Comparison of ENCODE assay signal across 21 cellular contexts in the genomic region with DNA sequence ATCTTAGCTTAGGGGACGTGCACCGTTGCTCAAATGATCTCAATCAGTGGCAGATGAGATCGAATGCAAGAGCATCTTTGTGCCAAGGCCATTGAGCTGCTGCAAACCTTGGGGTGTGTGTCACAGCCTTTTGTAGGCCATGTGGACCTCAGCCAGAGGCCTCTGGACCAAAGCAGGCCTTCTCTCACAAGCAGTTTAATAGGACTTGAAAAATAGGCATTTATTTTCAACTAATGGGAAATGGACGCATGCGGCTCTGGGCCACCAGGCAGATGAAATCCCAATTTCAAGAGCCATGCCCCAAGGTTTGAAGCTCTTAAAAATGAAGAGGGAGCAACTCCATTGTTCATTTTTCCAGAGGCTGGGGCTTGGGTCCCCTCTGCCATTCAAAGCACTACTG.
A peak's percentile ranks its signal among the peaks of the same experiment; 100 is the strongest.
DNase-seq lines count a peak whose midpoint lies in the region; ATAC-seq and TF ChIP-seq lines count a peak whose summit lies in the region.
"Had no signal": no experiment of that assay in that cellular context is flagged by ENCODE, and none has a peak within 500 bp of the region (broad histone marks: within the 10 kb centered on the region; RNA-seq: fewer than 3 reads in every experiment).

No MANE protein-coding gene starts in this region.

- DNase-seq in cerebellar cortex (ENCODE audit: low spot score), result peak; percentile 46
- DNase-seq in esophagus muscularis mucosa (ENCODE audit: extremely low spot score), result peak; percentile 12
- no peak for DNase-seq in nephron progenitor cell
- peak; percentile 3 for DNase-seq in ureter (ENCODE audit: low spot score)
- no peak for DNase-seq in esophagus squamous epithelium (lab: John Stamatoyannopoulos, UW)
- no peak for DNase-seq in prostate gland (ENCODE audit: low spot score)
- DNase-seq: Caco-2; CD4-positive, CD25-positive, alpha-beta regulatory T cell; DMS 273 treated with DMSO at 0.1 percent for 48 hours; GM23248; HCEC 1CT; NCI-H1694 treated with DMSO at 0.1 percent for 48 hours; NCI-H2081 treated with DMSO at 0.1 percent for 48 hours; NCI-H2171 treated with DMSO at 0.1 percent for 48 hours; NCI-H526 had no signal

- H3K9me3 ChIP-seq in esophagus muscularis mucosa (no peaks in the 10 kb centered on the region), esophagus squamous epithelium (no peaks in the 10 kb centered on the region), prostate gland (no peaks in the 10 kb centered on the region)
- H3K9me3 ChIP-seq: Caco-2, SJSA1 had no signal

- H3K4me1 Mint-ChIP-seq in nephron progenitor cell, result peaks cover 11% of the 10 kb centered on the region

- H3K27me3 ChIP-seq in esophagus muscularis mucosa, result no peaks in the 10 kb centered on the region
- no peaks in the 10 kb centered on the region for H3K27me3 ChIP-seq in esophagus squamous epithelium
- H3K27me3 ChIP-seq in prostate gland (replicated peaks; ENCODE audit: insufficient read depth), result no peaks in the 10 kb centered on the region
- H3K27me3 ChIP-seq: SJSA1 had no signal

- WGBS in esophagus muscularis mucosa, result 75% methylated on average over 5 of the region's 5 CpGs
- WGBS in esophagus squamous epithelium, 2 donors, result 81 to 88% methylated on average over 5 of the region's 5 CpGs
- 88% methylated on average over 5 of the region's 5 CpGs for WGBS in prostate gland

- no peak for TF ChIP-seq CTCF in esophagus muscularis mucosa (IDR thresholded peaks at IDR 0.05)
- TF ChIP-seq CTCF in nephron progenitor cell (IDR thresholded peaks at IDR 0.05), result no peak
- TF ChIP-seq CTCF in esophagus squamous epithelium (IDR thresholded peaks at IDR 0.05), result no peak
- TF ChIP-seq CTCF in prostate gland (IDR thresholded peaks at IDR 0.05), result no peak

- peak overlapping the region; percentile 60 for H3K27ac Mint-ChIP-seq in nephron progenitor cell
- H3K27ac Mint-ChIP-seq: CD4-positive, CD25-positive, alpha-beta regulatory T cell had no signal

- H3K27me3 Mint-ChIP-seq in nephron progenitor cell (ENCODE audit: low read depth, poor library complexity), result no peaks in the 10 kb centered on the region

- no peak for TF ChIP-seq POLR2A in esophagus muscularis mucosa (IDR thresholded peaks at IDR 0.05; ENCODE audit: low read depth)
- no peak for TF ChIP-seq POLR2A in esophagus squamous epithelium (IDR thresholded peaks at IDR 0.05)
- no peak for TF ChIP-seq POLR2A in prostate gland (IDR thresholded peaks at IDR 0.05)

- H3K36me3 ChIP-seq in esophagus muscularis mucosa (peaks cover 0 to 4% (median 0%) of the 10 kb centered on the region in 4 donors), esophagus squamous epithelium (peaks cover 0 to 4% (median 0%) of the 10 kb centered on the region in 3 donors), prostate gland (no peaks in the 10 kb centered on the region)
- H3K36me3 ChIP-seq: SJSA1 had no signal

- no peak for TF ChIP-seq EP300 in esophagus muscularis mucosa (IDR thresholded peaks at IDR 0.05)

- ATAC-seq in HG03039 (IDR thresholded peaks at IDR 0.05; ENCODE audit: unreplicated experiment), result no peak
- no peak for ATAC-seq in GM19324 (IDR thresholded peaks at IDR 0.05; ENCODE audit: low FRiP score, unreplicated experiment)
- ATAC-seq: GM12878, Right ventricle myocardium inferior had no signal

- intact Hi-C loops in esophagus muscularis mucosa (cut with DNase I), result loop anchor here (10.0 kb wide), 1 partner anchor 424 kb away; no protein-coding TSS in a partner anchor
- intact Hi-C loops in esophagus squamous epithelium (cut with DNase I), result no loop called here
- intact Hi-C loops in prostate gland (cut with DNase I), result no loop called here

- H3K4me3 Mint-ChIP-seq in nephron progenitor cell, result no peak overlapping the region
- H3K4me3 Mint-ChIP-seq: CD4-positive, CD25-positive, alpha-beta regulatory T cell had no signal

- H3K27ac ChIP-seq in esophagus muscularis mucosa (replicated peaks in 1 of 4), result no peak overlapping the region
- no peak overlapping the region for H3K27ac ChIP-seq in esophagus squamous epithelium
- no peak overlapping the region for H3K27ac ChIP-seq in prostate gland
- H3K27ac ChIP-seq: GM23248, KMS-11, SJSA1 had no signal

- peaks cover 4% of the 10 kb centered on the region for H3K9me3 Mint-ChIP-seq in nephron progenitor cell

- peaks cover 0 to 45% (median 33%) of the 10 kb centered on the region in 4 donors for H3K4me1 ChIP-seq in esophagus muscularis mucosa
- peaks cover 0 to 16% (median 0%) of the 10 kb centered on the region in 3 donors for H3K4me1 ChIP-seq in esophagus squamous epithelium
- peaks cover 4% of the 10 kb centered on the region for H3K4me1 ChIP-seq in prostate gland (replicated peaks)
- H3K4me1 ChIP-seq: Caco-2, SJSA1 had no signal

- no peak overlapping the region for H3K4me3 ChIP-seq in esophagus muscularis mucosa
- H3K4me3 ChIP-seq in esophagus squamous epithelium, result no peak overlapping the region
- no peak overlapping the region for H3K4me3 ChIP-seq in prostate gland
- H3K4me3 ChIP-seq: GM12878, GM23248, SJSA1 had no signal

- peaks cover 29% of the 10 kb centered on the region for H3K36me3 Mint-ChIP-seq in nephron progenitor cell (ENCODE audit: low read depth)
- H3K36me3 Mint-ChIP-seq: CD4-positive, CD25-positive, alpha-beta regulatory T cell had no signal

Comparison
In these comparisons a context has a peak if more than half of its experiments do, and no peak if none do; other contexts are left out.
1. DNase-seq: peak in cerebellar cortex (single experiment), esophagus muscularis mucosa (single experiment) and ureter (single experiment); none in nephron progenitor cell (single experiment), esophagus squamous epithelium (single experiment) and prostate gland (single experiment).